Comparison of ENCODE assay signal across 7 cellular contexts in the genomic region with DNA sequence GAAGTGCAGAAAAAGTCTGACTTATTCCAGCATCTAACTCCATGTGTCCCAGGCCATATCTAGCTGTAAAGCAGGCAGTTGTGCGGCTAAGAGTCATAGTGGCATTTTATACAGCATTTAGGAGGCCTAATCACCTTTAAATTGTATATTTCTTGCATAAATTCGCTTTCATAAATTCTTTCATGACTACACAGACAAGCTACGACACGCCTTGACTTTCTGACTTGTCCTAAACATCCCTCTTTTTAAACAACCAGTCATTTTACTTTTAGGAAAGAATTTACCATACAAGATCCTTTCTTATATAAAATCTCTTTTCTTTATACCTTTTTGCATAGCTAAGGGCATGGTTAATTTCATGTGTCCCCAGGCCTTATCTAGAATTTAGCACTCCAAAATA.
"Had no signal": no experiment of that assay in that cellular context is flagged by ENCODE, and none has a peak within 500 bp of the region (broad histone marks: within the 10 kb centered on the region; RNA-seq: fewer than 3 reads in every experiment).

No MANE protein-coding gene starts in this region.

- H2AFZ ChIP-seq: GM23338 had no signal

- H3K4me3 Mint-ChIP-seq: GM23338, H9 had no signal

- FAIRE-seq: H1, H54, HTR-8/SVneo had no signal

- ATAC-seq: GM23338 had no signal

- H3K27ac Mint-ChIP-seq: GM23338, H9 had no signal

- H3K9me3 Mint-ChIP-seq: GM23338, H9 had no signal

- H3K4me2 ChIP-seq: GM23338 had no signal

- DNase-seq: H9, HCEC 1CT, IMR-90 had no signal

- H3K4me3 ChIP-seq: GM23338 had no signal
